ENCODE assay signal across 8 cellular contexts in the genomic region with DNA sequence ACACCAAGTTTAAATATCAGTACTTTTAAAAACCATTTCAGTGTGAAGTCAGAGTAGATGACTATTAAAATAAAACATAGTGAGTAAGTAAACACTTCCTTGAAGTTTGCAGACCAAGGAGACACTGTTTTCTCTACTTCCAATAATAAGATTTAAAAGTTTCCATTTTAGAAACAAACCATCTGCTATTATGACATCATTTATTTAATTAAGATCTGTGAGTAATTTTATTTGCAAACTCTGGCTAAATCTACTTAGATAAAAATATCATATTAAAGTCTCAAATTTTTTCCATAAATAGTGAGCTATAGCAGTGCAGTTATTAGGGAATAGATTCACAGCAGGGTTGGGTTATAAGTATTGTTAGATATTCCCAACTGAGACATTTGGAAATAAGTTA.
"Had no signal": no experiment of that assay in that cellular context is flagged by ENCODE, and none has a peak within 500 bp of the region (broad histone marks: within the 10 kb centered on the region; RNA-seq: fewer than 3 reads in every experiment).

No MANE protein-coding gene starts in this region.

- H3K4me1 Mint-ChIP-seq: GM23338, H9 had no signal

- H3K4me3 Mint-ChIP-seq: GM23338, H9 had no signal

- H3K4me2 ChIP-seq: GM23338 had no signal

- H3K27ac ChIP-seq: HL-60 had no signal

- DNase-seq: H9, HCEC 1CT, IMR-90 had no signal

- H3K4me3 ChIP-seq: GM23338, K562 had no signal

- FAIRE-seq: H1, H54, K562 had no signal

- ATAC-seq: GM23338, K562 had no signal

- H2AFZ ChIP-seq: GM23338 had no signal

- H3K27ac Mint-ChIP-seq: GM23338 had no signal
